ENCODE assay signal across 12 cellular contexts in genomic region chr2:157479081-157480027, GRCh38. TPM values are rescaled to one million over a fixed set of nuclear protein-coding genes. Genes with fewer than 3 reads are reported as not detected.
DNase-seq lines count a peak whose midpoint lies in the region; ATAC-seq and TF ChIP-seq lines count a peak whose summit lies in the region.
"Had no signal": no experiment of that assay in that cellular context is flagged by ENCODE, and none has a peak within 500 bp of the region (broad histone marks: within the 10 kb centered on the region; RNA-seq: fewer than 3 reads in every experiment).

No MANE protein-coding gene starts in this region.

- H3K27me3 Mint-ChIP-seq in stimulated activated naive CD8-positive, alpha-beta T cell treated with anti-CD3 and anti-CD28 coated beads, Interleukin-15, Interleukin-2, amounts not matched to agents 100 ng/mL and 50 ng/mL, for 24 hours: no peaks in the 10 kb centered on the region
- no peaks in the 10 kb centered on the region for H3K27me3 Mint-ChIP-seq in activated T-helper 1 cell treated with anti-CD3 and anti-CD28 coated beads, Interleukin-12 subunit alpha, Interleukin-12 subunit beta, Interleukin-2, Interleukin-4 antibody, amounts not matched to agents 30 ng/mL and 10 ng/mL and 1 ng/mL, durations not matched to agents 14 hours and 24 hours and 36 hours (ENCODE audit: insufficient read depth)
- H3K27me3 Mint-ChIP-seq: memory B cell had no signal

- peaks cover 5% of the 10 kb centered on the region for H3K36me3 Mint-ChIP-seq in stimulated activated naive CD8-positive, alpha-beta T cell treated with anti-CD3 and anti-CD28 coated beads, Interleukin-15, Interleukin-2, amounts not matched to agents 100 ng/mL and 50 ng/mL, for 24 hours (ENCODE audit: low read depth)
- peaks cover 21% of the 10 kb centered on the region for H3K36me3 Mint-ChIP-seq in activated T-helper 1 cell treated with anti-CD3 and anti-CD28 coated beads, Interleukin-12 subunit alpha, Interleukin-12 subunit beta, Interleukin-2, Interleukin-4 antibody, amounts not matched to agents 30 ng/mL and 10 ng/mL and 1 ng/mL, durations not matched to agents 14 hours and 24 hours and 36 hours (ENCODE audit: low read depth)
- H3K36me3 Mint-ChIP-seq: memory B cell had no signal

- ATAC-seq in stimulated activated naive CD8-positive, alpha-beta T cell treated with anti-CD3 and anti-CD28 coated beads, Interleukin-15, Interleukin-2, amounts not matched to agents 100 U/mL and 50 U/mL, for 24 hours: no peak
- ATAC-seq in HG03039 (IDR thresholded peaks at IDR 0.05; ENCODE audit: unreplicated experiment): peak; percentile 30
- ATAC-seq: HCT116 had no signal

- H3K27ac Mint-ChIP-seq in stimulated activated naive CD8-positive, alpha-beta T cell treated with anti-CD3 and anti-CD28 coated beads, Interleukin-15, Interleukin-2, amounts not matched to agents 100 ng/mL and 50 ng/mL, for 24 hours: peak overlapping the region; percentile 95
- peak overlapping the region; percentile 99 for H3K27ac Mint-ChIP-seq in activated T-helper 1 cell treated with anti-CD3 and anti-CD28 coated beads, Interleukin-12 subunit alpha, Interleukin-12 subunit beta, Interleukin-2, Interleukin-4 antibody, amounts not matched to agents 30 ng/mL and 10 ng/mL and 1 ng/mL, durations not matched to agents 14 hours and 24 hours and 36 hours

- no peaks in the 10 kb centered on the region for H3K9me3 ChIP-seq in A673 (ENCODE audit: low read depth, low read length, poor library complexity, severe bottlenecking)
- H3K9me3 ChIP-seq: BLaER1 had no signal

- TF ChIP-seq CTCF in A673 (conservative IDR thresholded peaks at IDR 0.05; ENCODE audit: low read depth, low read length): no peak

- H3K27me3 ChIP-seq in A673 (replicated peaks; ENCODE audit: insufficient read depth, low read depth, low read length, poor library complexity): no peaks in the 10 kb centered on the region
- H3K27me3 ChIP-seq: BLaER1 had no signal

- peaks cover 96% of the 10 kb centered on the region for H3K4me1 Mint-ChIP-seq in stimulated activated naive CD8-positive, alpha-beta T cell treated with anti-CD3 and anti-CD28 coated beads, Interleukin-15, Interleukin-2, amounts not matched to agents 100 ng/mL and 50 ng/mL, for 24 hours (ENCODE audit: low read depth)
- H3K4me1 Mint-ChIP-seq in activated T-helper 1 cell treated with anti-CD3 and anti-CD28 coated beads, Interleukin-12 subunit alpha, Interleukin-12 subunit beta, Interleukin-2, Interleukin-4 antibody, amounts not matched to agents 30 ng/mL and 10 ng/mL and 1 ng/mL, durations not matched to agents 14 hours and 24 hours and 36 hours (ENCODE audit: low read depth): peaks cover 96% of the 10 kb centered on the region

- intact Hi-C loops in activated T-helper 1 cell treated with anti-CD3 and anti-CD28 coated beads, Interleukin-12 subunit alpha, Interleukin-12 subunit beta, Interleukin-2, Interleukin-4 antibody, amounts not matched to agents 30 ng/mL and 10 ng/mL and 1 ng/mL, durations not matched to agents 14 hours and 24 hours and 36 hours (cut with micrococcal nuclease): loop anchor here (1.0 to 10.0 kb wide), 6 partner anchors 9 to 1137 kb away; no protein-coding TSS in a partner anchor
- intact Hi-C loops in A673 (cut with micrococcal nuclease; ENCODE audit: unreplicated experiment): no loop called here

- DNase-seq in stimulated activated naive CD8-positive, alpha-beta T cell treated with anti-CD3 and anti-CD28 coated beads, Interleukin-15, Interleukin-2, amounts not matched to agents 100 U/mL and 50 U/mL, for 24 hours: no peak
- DNase-seq in activated T-helper 1 cell treated with anti-CD3 and anti-CD28 coated beads, Interleukin-12 subunit alpha, Interleukin-12 subunit beta, Interleukin-2, Interleukin-4 antibody, amounts not matched to agents 30 ng/mL and 10 ng/mL and 1 ng/mL, durations not matched to agents 14 hours and 24 hours and 36 hours (ENCODE audit: low spot score): no peak
- DNase-seq in GDM1 (lab: John Stamatoyannopoulos, UW) (no peak), NCI-H187 (lab: John Stamatoyannopoulos, UW) (no peak), A673 (ENCODE audit: low spot score) (no peak), NCI-H146 (lab: John Stamatoyannopoulos, UW) (no peak)
- DNase-seq: KBM-7 had no signal

- H3K9me3 Mint-ChIP-seq in stimulated activated naive CD8-positive, alpha-beta T cell treated with anti-CD3 and anti-CD28 coated beads, Interleukin-15, Interleukin-2, amounts not matched to agents 100 ng/mL and 50 ng/mL, for 24 hours: no peaks in the 10 kb centered on the region
- no peaks in the 10 kb centered on the region for H3K9me3 Mint-ChIP-seq in activated T-helper 1 cell treated with anti-CD3 and anti-CD28 coated beads, Interleukin-12 subunit alpha, Interleukin-12 subunit beta, Interleukin-2, Interleukin-4 antibody, amounts not matched to agents 30 ng/mL and 10 ng/mL and 1 ng/mL, durations not matched to agents 14 hours and 24 hours and 36 hours

- H3K4me1 ChIP-seq in A673 (ENCODE audit: insufficient read depth, low read length, poor library complexity, severe bottlenecking): no peaks in the 10 kb centered on the region
- H3K4me1 ChIP-seq: BLaER1 had no signal

- H3K4me3 ChIP-seq in A673 (ENCODE audit: low read depth, low read length, poor library complexity, severe bottlenecking): no peak overlapping the region
- H3K4me3 ChIP-seq: BLaER1 had no signal

- H3K27ac ChIP-seq in A673 (ENCODE audit: low read depth, low read length, poor library complexity, severe bottlenecking): no peak overlapping the region
- H3K27ac ChIP-seq: BLaER1 had no signal

- POLR2A ChIA-PET in A673 (lab: Charles Lee; ENCODE audit: low non-redundant PET): no interaction called here

- BruUV-seq in A673 (replicated peaks; lab: Mats Ljungman, UMichigan): no TSS peak

- H3K36me3 ChIP-seq in A673 (ENCODE audit: insufficient read depth, low read length, poor library complexity, severe bottlenecking): no peaks in the 10 kb centered on the region
- H3K36me3 ChIP-seq: BLaER1 had no signal

- CTCF ChIA-PET in A673 (lab: Charles Lee): no interaction called here

- peak overlapping the region; percentile 76 for H3K4me3 Mint-ChIP-seq in stimulated activated naive CD8-positive, alpha-beta T cell treated with anti-CD3 and anti-CD28 coated beads, Interleukin-15, Interleukin-2, amounts not matched to agents 100 ng/mL and 50 ng/mL, for 24 hours
- peak overlapping the region; percentile 83 for H3K4me3 Mint-ChIP-seq in activated T-helper 1 cell treated with anti-CD3 and anti-CD28 coated beads, Interleukin-12 subunit alpha, Interleukin-12 subunit beta, Interleukin-2, Interleukin-4 antibody, amounts not matched to agents 30 ng/mL and 10 ng/mL and 1 ng/mL, durations not matched to agents 14 hours and 24 hours and 36 hours
- H3K4me3 Mint-ChIP-seq: memory B cell had no signal

RNA-seq across cellular contexts. Expression of gene CYTIP, which starts 35.5 kb away (rescaled TPM):
- 296 and 302 TPM in 2 replicates for total RNA-seq in activated T-helper 1 cell treated with anti-CD3 and anti-CD28 coated beads, Interleukin-12 subunit alpha, Interleukin-12 subunit beta, Interleukin-2, Interleukin-4 antibody, amounts not matched to agents 30 ng/mL and 10 ng/mL and 1 ng/mL, durations not matched to agents 14 hours and 24 hours and 36 hours
- not detected in 2 replicates for total RNA-seq in A673 (2021)

Comparison
In these comparisons a context has a peak if more than half of its experiments do, and no peak if none do; other contexts are left out.
1. RNA of gene CYTIP, which starts 35.5 kb away (total RNA-seq): 296 to 302 TPM in activated T-helper 1 cell treated with anti-CD3 and anti-CD28 coated beads, Interleukin-12 subunit alpha, Interleukin-12 subunit beta, Interleukin-2, Interleukin-4 antibody, amounts not matched to agents 30 ng/mL and 10 ng/mL and 1 ng/mL, durations not matched to agents 14 hours and 24 hours and 36 hours; not detected in A673; every median in the first group is over 100 times any median in the second.